ENCODE assay signal across 8 cellular contexts in genomic region chr1:67723620-67724019, GRCh38. TPM values are rescaled to one million over a fixed set of nuclear protein-coding genes. Genes with fewer than 3 reads are reported as not detected.
DNase-seq lines count a peak whose midpoint lies in the region; ATAC-seq, FAIRE-seq and TF ChIP-seq lines count a peak whose summit lies in the region.

No MANE protein-coding gene starts in this region.

- dilution Hi-C loops in keratinocyte (cut with MboI; ENCODE audit: extremely low pct_ligation_motif_present, low sequenced_read_pairs) = no loop called here

- no peaks in the 10 kb centered on the region for H3K9me1 ChIP-seq in keratinocyte (ENCODE audit: control insufficient read depth, extremely low read depth, insufficient read depth, low read length)

- no peak overlapping the region for H3K4me3 ChIP-seq in RWPE2 (ENCODE audit: severe bottlenecking)
- H3K4me3 ChIP-seq in keratinocyte (ENCODE audit: control insufficient read depth in 2 of 3, extremely low read depth in 1 of 3, insufficient read depth in 2 of 3, low read depth in 1 of 3, low read length in 3 of 3) = peak overlapping the region in 1 of 3 experiments; percentile 13
- no peak overlapping the region for H3K4me3 ChIP-seq in prostate gland

- H3K27me3 ChIP-seq in RWPE2 (ENCODE audit: insufficient read depth, poor library complexity, severe bottlenecking) (no peaks in the 10 kb centered on the region), keratinocyte (ENCODE audit: control insufficient read depth, extremely low read depth, insufficient read depth, low read length) (no peaks in the 10 kb centered on the region), prostate gland (replicated peaks; ENCODE audit: insufficient read depth) (no peaks in the 10 kb centered on the region)

- no peaks in the 10 kb centered on the region for H3K9me3 ChIP-seq in RWPE2 (ENCODE audit: severe bottlenecking)
- no peaks in the 10 kb centered on the region for H3K9me3 ChIP-seq in keratinocyte (ENCODE audit: control insufficient read depth, low read depth, low read length)
- H3K9me3 ChIP-seq in prostate gland = no peaks in the 10 kb centered on the region

- H4K20me1 ChIP-seq in keratinocyte (ENCODE audit: control insufficient read depth, extremely low read depth, insufficient read depth, low read length) = no peaks in the 10 kb centered on the region

- no peak for TF ChIP-seq POLR2A in prostate gland (IDR thresholded peaks at IDR 0.05)

- H3K9ac ChIP-seq in keratinocyte (ENCODE audit: control insufficient read depth, extremely low read depth, insufficient read depth, low read length) = peak overlapping the region; percentile 63

- ATAC-seq in GM18519 (IDR thresholded peaks at IDR 0.05; ENCODE audit: low FRiP score, unreplicated experiment) = peak; percentile 72
- peak; percentile 71 for ATAC-seq in HG02642 (IDR thresholded peaks at IDR 0.05; ENCODE audit: poor library complexity, unreplicated experiment)
- ATAC-seq in RWPE2 (ENCODE audit: low read depth) = peak; percentile 89
- no peak for ATAC-seq in GM21381 (IDR thresholded peaks at IDR 0.05; ENCODE audit: unreplicated experiment)

- no peak overlapping the region for H2AFZ ChIP-seq in keratinocyte (ENCODE audit: control insufficient read depth, low read length)

- peaks cover 49% of the 10 kb centered on the region for H3K4me1 ChIP-seq in RWPE2 (ENCODE audit: insufficient read depth, poor library complexity, severe bottlenecking)
- peaks cover 57% of the 10 kb centered on the region for H3K4me1 ChIP-seq in keratinocyte (ENCODE audit: control insufficient read depth, extremely low read depth, insufficient read depth, low read length)
- no peaks in the 10 kb centered on the region for H3K4me1 ChIP-seq in prostate gland (replicated peaks)

- peaks cover 47% of the 10 kb centered on the region for H3K79me2 ChIP-seq in keratinocyte (ENCODE audit: control insufficient read depth, insufficient read depth, low read length)

- H3K36me3 ChIP-seq in RWPE2 (ENCODE audit: low read depth) = no peaks in the 10 kb centered on the region
- peaks cover 3 to 4% of the 10 kb centered on the region in 2 experiments for H3K36me3 ChIP-seq in keratinocyte (ENCODE audit: control insufficient read depth in 2 of 2, extremely low read depth in 1 of 2, insufficient read depth in 2 of 2, low read length in 2 of 2)
- no peaks in the 10 kb centered on the region for H3K36me3 ChIP-seq in prostate gland

- intact Hi-C loops in prostate gland (cut with DNase I) = no loop called here

- H3K27ac ChIP-seq in RWPE2 (ENCODE audit: poor library complexity, severe bottlenecking) (peak overlapping the region; percentile 88), keratinocyte (ENCODE audit: control insufficient read depth, insufficient read depth, low read length) (peak overlapping the region; percentile 89), caudate nucleus (ENCODE audit: low read depth, low read length) (no peak overlapping the region), prostate gland (no peak overlapping the region)

- peak; percentile 84 for FAIRE-seq in keratinocyte (lab: Jason Lieb, UNC)

- 57% methylated on average over 2 of the region's 2 CpGs for whole genome bisulfite sequencing in prostate gland

- TF ChIP-seq CTCF in RWPE2 (IDR thresholded peaks at IDR 0.05; ENCODE audit: poor library complexity, severe bottlenecking) = no peak
- no peak for TF ChIP-seq CTCF in keratinocyte (optimal IDR thresholded peaks at IDR 0.05 in 1 of 3, IDR thresholded peaks at IDR 0.05 in 1 of 3, conservative IDR thresholded peaks at IDR 0.05 in 1 of 3; ENCODE audit: extremely low read depth in 1 of 3, insufficient read depth in 2 of 3, low read length in 3 of 3)
- TF ChIP-seq CTCF in prostate gland (IDR thresholded peaks at IDR 0.05) = no peak

- H3K4me2 ChIP-seq in keratinocyte (ENCODE audit: control insufficient read depth, extremely low read depth, insufficient read depth, low read depth, low read length) = peak overlapping the region; percentile 78

- DNase-seq in RWPE2 (ENCODE audit: low spot score) (no peak), keratinocyte (ENCODE audit: low read depth, low spot score) (no peak), caudate nucleus (lab: John Stamatoyannopoulos, UW) (no peak), prostate gland (ENCODE audit: low spot score) (no peak), NCI-H526 treated with DMSO at 0.1 percent for 48 hours (lab: John Stamatoyannopoulos, UW) (no peak)

RNA-seq across cellular contexts. Expression of gene GADD45A, which starts 38.6 kb away (rescaled TPM):
- 109 to 151 TPM (median 124 TPM) in 3 replicates for polyA plus RNA-seq in keratinocyte
- polyA plus RNA-seq in keratinocyte (2011; ENCODE audit: low read depth) = 1,390 TPM
- polyA plus RNA-seq in keratinocyte (2011; cell fraction: cytosol; rRNA removed) = 126 and 131 TPM in 2 replicates
- polyA plus RNA-seq in keratinocyte (2011; cell fraction: nucleus; rRNA removed) = 339 and 428 TPM in 2 replicates
- 154 and 570 TPM in 2 replicates for polyA plus RNA-seq in keratinocyte (2012; ENCODE audit: low replicate concordance)
- polyA minus RNA-seq in keratinocyte = 14.5 to 23.3 TPM (median 21.1 TPM) in 3 replicates
- polyA minus RNA-seq in keratinocyte (2011; cell fraction: cytosol; rRNA and poly(A)+ RNA removed) = 74.4 TPM
- polyA minus RNA-seq in keratinocyte (2011; cell fraction: nucleus; rRNA and poly(A)+ RNA removed) = 88.8 and 96.5 TPM in 2 replicates
- 10 to 100 TPM; 28.9 to 43.9 TPM for total RNA-seq in prostate gland

Comparison
In these comparisons a context has a peak if more than half of its experiments do, and no peak if none do; other contexts are left out.
1. H3K27ac ChIP-seq: peak in RWPE2 (single experiment) and keratinocyte (single experiment); none in caudate nucleus (single experiment) and prostate gland (0 of 2).